In the genomic region with DNA sequence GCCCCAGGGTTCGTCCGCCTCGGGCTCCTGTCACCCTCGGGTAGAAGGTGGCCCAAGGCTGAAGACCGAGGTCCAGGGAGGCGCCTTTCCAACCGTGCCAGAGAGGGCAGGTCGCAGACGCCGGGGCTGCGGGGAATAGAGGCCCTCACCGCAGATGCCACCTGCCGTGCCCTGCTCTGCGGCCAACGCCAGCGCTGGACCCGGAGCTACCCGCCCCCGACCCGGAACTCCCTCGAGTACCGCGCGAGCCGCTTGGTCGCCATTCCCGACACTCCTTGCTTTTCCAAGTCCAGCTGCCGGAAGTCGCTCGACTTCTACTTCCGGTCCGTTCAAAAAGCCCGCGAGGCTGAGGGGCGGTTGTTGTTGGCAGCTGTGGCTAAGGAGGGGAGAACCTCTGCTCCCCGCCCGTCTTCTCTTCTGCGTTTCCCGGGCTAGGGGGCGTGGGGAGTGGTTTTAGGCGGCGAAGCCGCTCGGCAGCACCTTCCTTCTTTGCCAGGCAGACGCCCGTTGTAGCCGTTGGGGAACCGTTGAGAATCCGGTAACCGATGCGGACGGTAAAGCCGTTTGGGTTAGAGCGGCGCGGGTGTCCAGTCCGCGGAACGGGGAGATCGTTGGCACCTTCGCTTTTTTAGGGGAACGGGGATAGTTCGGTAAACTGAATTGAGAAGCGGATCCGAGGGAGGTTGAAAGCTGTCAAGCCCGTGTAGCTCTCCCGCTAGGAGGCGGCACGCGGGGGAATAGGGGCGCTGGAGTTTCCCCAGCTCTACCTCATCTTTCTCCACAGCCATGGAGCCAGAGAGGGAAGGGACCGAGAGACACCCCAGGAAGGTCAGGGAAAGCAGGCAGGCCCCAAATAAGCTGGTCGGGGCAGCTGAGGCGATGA, we compare ENCODE assay signal across 1 cellular context.
TF ChIP-seq lines count a peak whose summit lies in the region.

A gene with protein sequence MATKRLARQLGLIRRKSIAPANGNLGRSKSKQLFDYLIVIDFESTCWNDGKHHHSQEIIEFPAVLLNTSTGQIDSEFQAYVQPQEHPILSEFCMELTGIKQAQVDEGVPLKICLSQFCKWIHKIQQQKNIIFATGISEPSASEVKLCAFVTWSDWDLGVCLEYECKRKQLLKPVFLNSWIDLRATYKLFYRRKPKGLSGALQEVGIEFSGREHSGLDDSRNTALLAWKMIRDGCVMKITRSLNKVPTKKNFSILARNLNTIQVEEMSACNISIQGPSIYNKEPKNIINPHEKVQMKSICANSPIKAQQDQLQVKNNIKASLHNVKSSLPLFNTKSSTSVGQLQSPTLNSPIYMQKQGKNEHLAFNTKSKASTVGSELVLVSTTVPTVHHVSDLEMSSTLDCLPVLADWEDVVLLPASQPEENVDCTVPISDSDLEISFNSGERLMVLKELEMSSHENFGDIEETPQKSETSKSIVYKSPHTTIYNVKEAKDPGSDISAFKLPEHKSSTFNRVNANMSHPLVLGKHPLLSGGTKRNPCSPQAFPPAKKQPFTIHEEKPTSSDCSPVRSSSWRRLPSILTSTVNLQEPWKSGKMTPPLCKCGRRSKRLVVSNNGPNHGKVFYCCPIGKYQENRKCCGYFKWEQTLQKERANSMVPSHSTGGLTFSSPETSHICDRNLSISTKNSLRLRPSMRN (minus strand): TSS at position 305 of the 883 bp plus-strand sequence. CDS start 42 bp downstream, at position 263.
A gene with protein sequence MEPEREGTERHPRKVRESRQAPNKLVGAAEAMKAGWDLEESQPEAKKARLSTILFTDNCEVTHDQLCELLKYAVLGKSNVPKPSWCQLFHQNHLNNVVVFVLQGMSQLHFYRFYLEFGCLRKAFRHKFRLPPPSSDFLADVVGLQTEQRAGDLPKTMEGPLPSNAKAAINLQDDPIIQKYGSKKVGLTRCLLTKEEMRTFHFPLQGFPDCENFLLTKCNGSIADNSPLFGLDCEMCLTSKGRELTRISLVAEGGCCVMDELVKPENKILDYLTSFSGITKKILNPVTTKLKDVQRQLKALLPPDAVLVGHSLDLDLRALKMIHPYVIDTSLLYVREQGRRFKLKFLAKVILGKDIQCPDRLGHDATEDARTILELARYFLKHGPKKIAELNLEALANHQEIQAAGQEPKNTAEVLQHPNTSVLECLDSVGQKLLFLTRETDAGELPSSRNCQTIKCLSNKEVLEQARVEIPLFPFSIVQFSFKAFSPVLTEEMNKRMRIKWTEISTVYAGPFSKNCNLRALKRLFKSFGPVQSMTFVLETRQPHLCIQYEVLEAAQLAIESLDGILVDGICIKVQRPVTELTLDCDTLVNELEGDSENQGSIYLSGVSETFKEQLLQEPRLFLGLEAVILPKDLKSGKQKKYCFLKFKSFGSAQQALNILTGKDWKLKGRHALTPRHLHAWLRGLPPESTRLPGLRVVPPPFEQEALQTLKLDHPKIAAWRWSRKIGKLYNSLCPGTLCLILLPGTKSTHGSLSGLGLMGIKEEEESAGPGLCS (plus strand): TSS at position 360 of the 883 bp plus-strand sequence. CDS start 427 bp downstream, at position 787.

TF ChIP-seq in GM12878, 131 proteins besides CTCF, POLR2A, EP300 and RAD21 (continued from another document and continues in another):
- TF ChIP-seq POLR2AphosphoS2 (IDR thresholded peaks at IDR 0.05; ENCODE audit: low read depth, low read length) (no peak; the same call in none of the 2 replicates), ETV6 (conservative IDR thresholded peaks at IDR 0.05 in 1 of 2, IDR thresholded peaks at IDR 0.05 in 1 of 2; ENCODE audit: borderline replicate concordance in 1 of 2, low read depth in 1 of 2) (peak in 1 of 2 experiments; percentile 47; a peak in 1 of 4 replicates), SMC3 (IDR thresholded peaks at IDR 0.05; ENCODE audit: borderline replicate concordance, low read length) (peak; percentile 30; the same call in 1 of the 2 replicates), BRCA1 (IDR thresholded peaks at IDR 0.05; ENCODE audit: low read depth, low read length) (no peak), FOXK2 (IDR thresholded peaks at IDR 0.05) (peak; percentile 72), YY1 (IDR thresholded peaks at IDR 0.05; ENCODE audit: low read depth, low read length) (peak; percentile 89), TCF3 (IDR thresholded peaks at IDR 0.05; ENCODE audit: borderline replicate concordance, insufficient read depth, low read depth, low read length) (peak; percentile 50; the same call in 1 of the 2 replicates), MYB (IDR thresholded peaks at IDR 0.05; ENCODE audit: borderline replicate concordance, low read depth, low read length) (peak; percentile 86; the same call in 1 of the 2 replicates), SUPT20H (IDR thresholded peaks at IDR 0.05; ENCODE audit: borderline replicate concordance, control insufficient read depth, low read depth, low read length) (no peak), KLF5 (IDR thresholded peaks at IDR 0.05; ENCODE audit: partially characterized antibody) (peak; percentile 56), RELA (IDR thresholded peaks at IDR 0.05; ENCODE audit: borderline replicate concordance, partially characterized antibody) (peak; percentile 11), KDM1A (IDR thresholded peaks at IDR 0.05; ENCODE audit: borderline replicate concordance) (no peak), GABPA (IDR thresholded peaks at IDR 0.05; ENCODE audit: low read depth) (peak; percentile 97), RB1 (IDR thresholded peaks at IDR 0.05; ENCODE audit: borderline replicate concordance) (peak; percentile 17; the same call in 1 of the 2 replicates), SMAD5 (IDR thresholded peaks at IDR 0.05; ENCODE audit: low read depth) (peak; percentile 46; the same call in 1 of the 2 replicates), GATAD2B (conservative IDR thresholded peaks at IDR 0.05; ENCODE audit: low read depth) (0 out of 2 replicates have a peak, but pooled peaks have one; percentile 24), HSF1 (IDR thresholded peaks at IDR 0.05; ENCODE audit: low read depth, low read length) (no peak), CREB1 (IDR thresholded peaks at IDR 0.05; ENCODE audit: low read depth) (no peak; the same call in 1 of the 2 replicates), LARP7 (IDR thresholded peaks at IDR 0.05) (peak; percentile 60; the same call in 1 of the 2 replicates), HDGF (IDR thresholded peaks at IDR 0.05) (no peak), RELB (IDR thresholded peaks at IDR 0.05; ENCODE audit: low read depth) (peak; percentile 74), TCF7 (IDR thresholded peaks at IDR 0.05; ENCODE audit: borderline replicate concordance) (peak; percentile 43; the same call in 1 of the 2 replicates), SMAD1 (IDR thresholded peaks at IDR 0.05; ENCODE audit: low read depth, partially characterized antibody) (peak; percentile 21), POLR2AphosphoS5 (IDR thresholded peaks at IDR 0.05; ENCODE audit: low read length) (peak; percentile 70)
- TF ChIP-seq, protein P1, sequence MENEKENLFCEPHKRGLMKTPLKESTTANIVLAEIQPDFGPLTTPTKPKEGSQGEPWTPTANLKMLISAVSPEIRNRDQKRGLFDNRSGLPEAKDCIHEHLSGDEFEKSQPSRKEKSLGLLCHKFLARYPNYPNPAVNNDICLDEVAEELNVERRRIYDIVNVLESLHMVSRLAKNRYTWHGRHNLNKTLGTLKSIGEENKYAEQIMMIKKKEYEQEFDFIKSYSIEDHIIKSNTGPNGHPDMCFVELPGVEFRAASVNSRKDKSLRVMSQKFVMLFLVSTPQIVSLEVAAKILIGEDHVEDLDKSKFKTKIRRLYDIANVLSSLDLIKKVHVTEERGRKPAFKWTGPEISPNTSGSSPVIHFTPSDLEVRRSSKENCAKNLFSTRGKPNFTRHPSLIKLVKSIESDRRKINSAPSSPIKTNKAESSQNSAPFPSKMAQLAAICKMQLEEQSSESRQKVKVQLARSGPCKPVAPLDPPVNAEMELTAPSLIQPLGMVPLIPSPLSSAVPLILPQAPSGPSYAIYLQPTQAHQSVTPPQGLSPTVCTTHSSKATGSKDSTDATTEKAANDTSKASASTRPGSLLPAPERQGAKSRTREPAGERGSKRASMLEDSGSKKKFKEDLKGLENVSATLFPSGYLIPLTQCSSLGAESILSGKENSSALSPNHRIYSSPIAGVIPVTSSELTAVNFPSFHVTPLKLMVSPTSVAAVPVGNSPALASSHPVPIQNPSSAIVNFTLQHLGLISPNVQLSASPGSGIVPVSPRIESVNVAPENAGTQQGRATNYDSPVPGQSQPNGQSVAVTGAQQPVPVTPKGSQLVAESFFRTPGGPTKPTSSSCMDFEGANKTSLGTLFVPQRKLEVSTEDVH (IDR thresholded peaks at IDR 0.05; ENCODE audit: low read depth, partially characterized antibody): peak; percentile 93
- TF ChIP-seq, protein P2, sequence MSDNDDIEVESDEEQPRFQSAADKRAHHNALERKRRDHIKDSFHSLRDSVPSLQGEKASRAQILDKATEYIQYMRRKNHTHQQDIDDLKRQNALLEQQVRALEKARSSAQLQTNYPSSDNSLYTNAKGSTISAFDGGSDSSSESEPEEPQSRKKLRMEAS (IDR thresholded peaks at IDR 0.05; ENCODE audit: low read depth, low read length): peak; percentile 31
- TF ChIP-seq, protein P3, sequence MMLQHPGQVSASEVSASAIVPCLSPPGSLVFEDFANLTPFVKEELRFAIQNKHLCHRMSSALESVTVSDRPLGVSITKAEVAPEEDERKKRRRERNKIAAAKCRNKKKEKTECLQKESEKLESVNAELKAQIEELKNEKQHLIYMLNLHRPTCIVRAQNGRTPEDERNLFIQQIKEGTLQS (IDR thresholded peaks at IDR 0.05; ENCODE audit: borderline replicate concordance, extremely low read depth, low read depth, low read length): no peak
- TF ChIP-seq, protein P4, sequence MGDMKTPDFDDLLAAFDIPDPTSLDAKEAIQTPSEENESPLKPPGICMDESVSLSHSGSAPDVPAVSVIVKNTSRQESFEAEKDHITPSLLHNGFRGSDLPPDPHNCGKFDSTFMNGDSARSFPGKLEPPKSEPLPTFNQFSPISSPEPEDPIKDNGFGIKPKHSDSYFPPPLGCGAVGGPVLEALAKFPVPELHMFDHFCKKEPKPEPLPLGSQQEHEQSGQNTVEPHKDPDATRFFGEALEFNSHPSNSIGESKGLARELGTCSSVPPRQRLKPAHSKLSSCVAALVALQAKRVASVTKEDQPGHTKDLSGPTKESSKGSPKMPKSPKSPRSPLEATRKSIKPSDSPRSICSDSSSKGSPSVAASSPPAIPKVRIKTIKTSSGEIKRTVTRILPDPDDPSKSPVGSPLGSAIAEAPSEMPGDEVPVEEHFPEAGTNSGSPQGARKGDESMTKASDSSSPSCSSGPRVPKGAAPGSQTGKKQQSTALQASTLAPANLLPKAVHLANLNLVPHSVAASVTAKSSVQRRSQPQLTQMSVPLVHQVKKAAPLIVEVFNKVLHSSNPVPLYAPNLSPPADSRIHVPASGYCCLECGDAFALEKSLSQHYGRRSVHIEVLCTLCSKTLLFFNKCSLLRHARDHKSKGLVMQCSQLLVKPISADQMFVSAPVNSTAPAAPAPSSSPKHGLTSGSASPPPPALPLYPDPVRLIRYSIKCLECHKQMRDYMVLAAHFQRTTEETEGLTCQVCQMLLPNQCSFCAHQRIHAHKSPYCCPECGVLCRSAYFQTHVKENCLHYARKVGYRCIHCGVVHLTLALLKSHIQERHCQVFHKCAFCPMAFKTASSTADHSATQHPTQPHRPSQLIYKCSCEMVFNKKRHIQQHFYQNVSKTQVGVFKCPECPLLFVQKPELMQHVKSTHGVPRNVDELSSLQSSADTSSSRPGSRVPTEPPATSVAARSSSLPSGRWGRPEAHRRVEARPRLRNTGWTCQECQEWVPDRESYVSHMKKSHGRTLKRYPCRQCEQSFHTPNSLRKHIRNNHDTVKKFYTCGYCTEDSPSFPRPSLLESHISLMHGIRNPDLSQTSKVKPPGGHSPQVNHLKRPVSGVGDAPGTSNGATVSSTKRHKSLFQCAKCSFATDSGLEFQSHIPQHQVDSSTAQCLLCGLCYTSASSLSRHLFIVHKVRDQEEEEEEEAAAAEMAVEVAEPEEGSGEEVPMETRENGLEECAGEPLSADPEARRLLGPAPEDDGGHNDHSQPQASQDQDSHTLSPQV (IDR thresholded peaks at IDR 0.05): no peak
- TF ChIP-seq, protein P5, sequence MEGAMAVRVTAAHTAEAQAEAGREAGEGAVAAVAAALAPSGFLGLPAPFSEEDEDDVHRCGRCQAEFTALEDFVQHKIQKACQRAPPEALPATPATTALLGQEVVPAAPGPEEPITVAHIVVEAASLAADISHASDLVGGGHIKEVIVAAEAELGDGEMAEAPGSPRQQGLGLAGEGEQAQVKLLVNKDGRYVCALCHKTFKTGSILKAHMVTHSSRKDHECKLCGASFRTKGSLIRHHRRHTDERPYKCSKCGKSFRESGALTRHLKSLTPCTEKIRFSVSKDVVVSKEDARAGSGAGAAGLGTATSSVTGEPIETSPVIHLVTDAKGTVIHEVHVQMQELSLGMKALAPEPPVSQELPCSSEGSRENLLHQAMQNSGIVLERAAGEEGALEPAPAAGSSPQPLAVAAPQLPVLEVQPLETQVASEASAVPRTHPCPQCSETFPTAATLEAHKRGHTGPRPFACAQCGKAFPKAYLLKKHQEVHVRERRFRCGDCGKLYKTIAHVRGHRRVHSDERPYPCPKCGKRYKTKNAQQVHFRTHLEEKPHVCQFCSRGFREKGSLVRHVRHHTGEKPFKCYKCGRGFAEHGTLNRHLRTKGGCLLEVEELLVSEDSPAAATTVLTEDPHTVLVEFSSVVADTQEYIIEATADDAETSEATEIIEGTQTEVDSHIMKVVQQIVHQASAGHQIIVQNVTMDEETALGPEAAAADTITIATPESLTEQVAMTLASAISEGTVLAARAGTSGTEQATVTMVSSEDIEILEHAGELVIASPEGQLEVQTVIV (IDR thresholded peaks at IDR 0.05; ENCODE audit: borderline replicate concordance, partially characterized antibody): no peak
- TF ChIP-seq, protein P6, sequence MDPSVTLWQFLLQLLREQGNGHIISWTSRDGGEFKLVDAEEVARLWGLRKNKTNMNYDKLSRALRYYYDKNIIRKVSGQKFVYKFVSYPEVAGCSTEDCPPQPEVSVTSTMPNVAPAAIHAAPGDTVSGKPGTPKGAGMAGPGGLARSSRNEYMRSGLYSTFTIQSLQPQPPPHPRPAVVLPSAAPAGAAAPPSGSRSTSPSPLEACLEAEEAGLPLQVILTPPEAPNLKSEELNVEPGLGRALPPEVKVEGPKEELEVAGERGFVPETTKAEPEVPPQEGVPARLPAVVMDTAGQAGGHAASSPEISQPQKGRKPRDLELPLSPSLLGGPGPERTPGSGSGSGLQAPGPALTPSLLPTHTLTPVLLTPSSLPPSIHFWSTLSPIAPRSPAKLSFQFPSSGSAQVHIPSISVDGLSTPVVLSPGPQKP (IDR thresholded peaks at IDR 0.05; ENCODE audit: low read depth, low read length): peak; percentile 81
